ENCODE assay signal across 8 cellular contexts in the genomic region with DNA sequence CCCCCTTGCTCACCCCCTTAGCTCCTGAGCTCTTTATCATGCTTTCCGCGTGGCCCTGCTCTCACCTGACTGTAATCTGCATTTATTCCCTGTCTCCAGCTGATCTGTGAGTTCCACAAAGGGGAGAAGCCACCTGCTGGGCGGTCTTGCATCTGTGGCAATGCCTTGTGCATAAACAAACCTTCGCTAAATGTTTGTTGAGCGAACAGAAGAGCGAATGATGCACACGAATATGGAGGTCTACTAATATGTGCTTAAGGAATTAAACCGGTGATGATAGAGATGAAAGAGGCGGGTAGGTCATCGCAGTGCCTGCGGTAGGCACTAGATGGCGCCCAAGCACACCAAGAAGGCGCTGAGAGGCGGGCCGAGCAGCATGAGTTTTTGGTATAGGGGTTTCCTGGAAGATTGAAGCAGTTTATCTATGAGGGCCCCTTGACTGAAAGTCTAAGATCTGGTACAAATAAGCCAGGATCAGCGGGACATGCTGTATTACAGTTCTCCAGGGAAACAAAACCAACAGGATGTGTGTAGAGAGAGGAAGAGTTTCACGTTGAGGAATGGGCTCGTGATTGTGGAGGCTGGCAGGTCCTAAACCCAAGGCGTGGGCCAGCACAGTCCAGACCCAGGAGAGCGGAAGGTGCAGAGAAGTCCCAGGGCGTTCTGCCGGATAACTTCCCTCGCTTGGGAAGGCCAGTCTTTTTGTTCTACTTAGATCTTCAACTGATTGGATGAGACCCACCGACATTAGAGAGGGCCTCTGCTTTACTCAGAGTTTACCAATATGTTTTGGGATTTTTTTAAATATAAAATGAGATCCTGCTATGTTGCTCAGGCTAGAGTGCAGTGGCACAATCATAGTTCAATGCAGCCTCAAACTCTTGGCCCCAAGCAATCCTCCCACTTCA. TPM values are rescaled to one million over a fixed set of nuclear protein-coding genes. Genes with fewer than 3 reads are reported as not detected.
A peak's percentile ranks its signal among the peaks of the same experiment; 100 is the strongest.
DNase-seq lines count a peak whose midpoint lies in the region; ATAC-seq and TF ChIP-seq lines count a peak whose summit lies in the region.

No MANE protein-coding gene starts in this region.

- H3K9me3 Mint-ChIP-seq in activated T-cell treated with anti-CD3 and anti-CD28 coated beads, Interleukin-2, amount 50 U/mL, for 72 hours: no peaks in the 10 kb centered on the region
- no peaks in the 10 kb centered on the region for H3K9me3 Mint-ChIP-seq in natural killer cell treated with Interleukin-12 subunit alpha and Interleukin-12 subunit beta and Interleukin-15 and Interleukin-18, amount 100 ng/mL, for 72 hours

- no peaks in the 10 kb centered on the region for H3K36me3 Mint-ChIP-seq in activated T-cell treated with anti-CD3 and anti-CD28 coated beads, Interleukin-2, amount 50 U/mL, for 72 hours (ENCODE audit: insufficient read depth in 2 of 2)
- H3K36me3 Mint-ChIP-seq in natural killer cell treated with Interleukin-12 subunit alpha and Interleukin-12 subunit beta and Interleukin-15 and Interleukin-18, amount 100 ng/mL, for 72 hours: no peaks in the 10 kb centered on the region

- no peak overlapping the region for H3K27ac Mint-ChIP-seq in activated T-cell treated with anti-CD3 and anti-CD28 coated beads, Interleukin-2, amount 50 U/mL, for 72 hours
- H3K27ac Mint-ChIP-seq in natural killer cell treated with Interleukin-12 subunit alpha and Interleukin-12 subunit beta and Interleukin-15 and Interleukin-18, amount 100 ng/mL, for 72 hours: peak overlapping the region; percentile 1 to 56

- H3K27ac ChIP-seq in HUES6 (ENCODE audit: low read depth, low read length): no peak overlapping the region

- H3K9ac ChIP-seq in HUES6 (ENCODE audit: low read length): peak overlapping the region; percentile 44

- H3K4me3 Mint-ChIP-seq in activated T-cell treated with anti-CD3 and anti-CD28 coated beads, Interleukin-2, amount 50 U/mL, for 72 hours: peak overlapping the region in 1 of 2 donors; percentile 29
- no peak overlapping the region for H3K4me3 Mint-ChIP-seq in natural killer cell treated with Interleukin-12 subunit alpha and Interleukin-12 subunit beta and Interleukin-15 and Interleukin-18, amount 100 ng/mL, for 72 hours

- no peaks in the 10 kb centered on the region for H3K27me3 ChIP-seq in HUES6 (ENCODE audit: control insufficient read depth, insufficient read depth, low read length)

- DNase-seq in NCI-H2196 (lab: John Stamatoyannopoulos, UW; ENCODE audit: unreplicated experiment): peak; percentile 25
- no peak for DNase-seq in NCI-H2196 treated with DMSO at 0.1 percent for 48 hours (lab: John Stamatoyannopoulos, UW; ENCODE audit: unreplicated experiment)
- peak; percentile 64 for DNase-seq in RKO (ENCODE audit: low spot score)
- DNase-seq in activated T-cell treated with anti-CD3 and anti-CD28 coated beads, Interleukin-2, amount 50 U/mL, for 72 hours: peak; percentile 83 to 89
- DNase-seq in fibroblast of pulmonary artery (ENCODE audit: low read depth): peak; percentile 73
- peak; percentile 82 for DNase-seq in natural killer cell treated with Interleukin-12 subunit alpha and Interleukin-12 subunit beta and Interleukin-15 and Interleukin-18, amount 100 ng/mL, for 72 hours (ENCODE audit: low spot score)
- peak; percentile 63 to 87 (median 75) for DNase-seq in stimulated activated naive CD4-positive, alpha-beta T cell (lab: John Stamatoyannopoulos, UW)

- H3K4me1 ChIP-seq in HUES6 (ENCODE audit: control insufficient read depth, insufficient read depth, low read length): peaks cover 22% of the 10 kb centered on the region

- H3K27me3 Mint-ChIP-seq in activated T-cell treated with anti-CD3 and anti-CD28 coated beads, Interleukin-2, amount 50 U/mL, for 72 hours (ENCODE audit: low read depth): no peaks in the 10 kb centered on the region
- H3K27me3 Mint-ChIP-seq in natural killer cell treated with Interleukin-12 subunit alpha and Interleukin-12 subunit beta and Interleukin-15 and Interleukin-18, amount 100 ng/mL, for 72 hours: peaks cover 2 to 7% of the 10 kb centered on the region in 2 donors

- H3K9me3 ChIP-seq in HUES6 (ENCODE audit: control insufficient read depth, insufficient read depth, low read depth, low read length): no peaks in the 10 kb centered on the region

- ATAC-seq in activated T-cell treated with anti-CD3 and anti-CD28 coated beads, Interleukin-2, amount 50 U/mL, for 72 hours (replicated peaks in 1 of 2): peak; percentile 83 to 90
- peak; percentile 88 for ATAC-seq in natural killer cell treated with Interleukin-12 subunit alpha and Interleukin-12 subunit beta and Interleukin-15 and Interleukin-18, amount 100 ng/mL, for 72 hours

- peak; percentile 94 for TF ChIP-seq CTCF in fibroblast of pulmonary artery (IDR thresholded peaks at IDR 0.05; ENCODE audit: low read length, missing control alignments)

- no peaks in the 10 kb centered on the region for H3K36me3 ChIP-seq in HUES6 (ENCODE audit: control insufficient read depth, insufficient read depth, low read length)

- H3K4me3 ChIP-seq in HUES6 (ENCODE audit: low read depth, low read length) (peak overlapping the region; percentile 51), fibroblast of pulmonary artery (replicated peaks; ENCODE audit: low read depth, low read length) (peak overlapping the region; percentile 21)

- H3K4me1 Mint-ChIP-seq in activated T-cell treated with anti-CD3 and anti-CD28 coated beads, Interleukin-2, amount 50 U/mL, for 72 hours (ENCODE audit: low read depth): peaks cover 15% of the 10 kb centered on the region
- H3K4me1 Mint-ChIP-seq in natural killer cell treated with Interleukin-12 subunit alpha and Interleukin-12 subunit beta and Interleukin-15 and Interleukin-18, amount 100 ng/mL, for 72 hours (ENCODE audit: low read depth in 2 of 2): peaks cover 6 to 21% of the 10 kb centered on the region in 2 donors

RNA-seq across cellular contexts. Expression of gene TOMM20, which starts 34.7 kb away (rescaled TPM):
- 100 to 1,000 TPM; 140 to 154 TPM for total RNA-seq in activated T-cell treated with anti-CD3 and anti-CD28 coated beads, Interleukin-2, amount 50 U/mL, for 72 hours
- 10 to 100 TPM; 85.7 to 89.6 TPM for total RNA-seq in natural killer cell treated with Interleukin-12 subunit alpha and Interleukin-12 subunit beta and Interleukin-15 and Interleukin-18, amount 100 ng/mL, for 72 hours
